In the genomic region with DNA sequence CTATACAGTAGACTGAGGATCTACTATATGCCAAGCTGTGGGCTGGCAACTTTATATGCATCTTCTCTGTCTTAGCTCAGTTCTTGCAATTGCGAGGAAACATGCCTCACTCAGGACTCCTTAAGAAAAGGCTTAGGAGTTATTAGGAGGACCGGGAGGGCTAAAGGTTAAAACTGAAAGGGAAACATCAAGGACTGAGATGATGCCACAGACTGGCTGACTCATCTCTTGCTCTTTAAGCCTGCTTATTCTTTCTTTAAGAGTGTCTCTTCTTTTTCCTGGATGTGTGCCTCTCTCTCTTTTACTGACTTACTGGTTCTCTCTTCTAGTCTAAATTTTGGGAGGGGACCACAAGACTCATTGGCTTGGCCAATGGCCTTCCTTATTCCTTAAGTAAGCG, we compare ENCODE assay signal across 1 cellular context.
TF ChIP-seq lines count a peak whose summit lies in the region.

No MANE protein-coding gene starts in this region.

TF ChIP-seq in endothelial cell of umbilical vein, 7 proteins besides CTCF, POLR2A, EP300 and RAD21:
- TF ChIP-seq MYC (IDR thresholded peaks at IDR 0.05; ENCODE audit: low read depth, low read length) (no peak), JUN (IDR thresholded peaks at IDR 0.05; ENCODE audit: borderline replicate concordance, insufficient read depth, insufficient read length, low read depth) (no peak), POLR2AphosphoS5 (IDR thresholded peaks at IDR 0.05; ENCODE audit: insufficient read depth, low read depth, low read length) (no peak), FOS (IDR thresholded peaks at IDR 0.05; ENCODE audit: borderline replicate concordance, insufficient read depth, low read length) (peak; percentile 53), GATA2 (IDR thresholded peaks at IDR 0.05; ENCODE audit: insufficient read depth, insufficient read length, low read depth, low read length) (no peak), EZH2 (IDR thresholded peaks at IDR 0.05; ENCODE audit: borderline replicate concordance, low read depth, low read length, severe bottlenecking) (no peak)
- TF ChIP-seq, protein P1, sequence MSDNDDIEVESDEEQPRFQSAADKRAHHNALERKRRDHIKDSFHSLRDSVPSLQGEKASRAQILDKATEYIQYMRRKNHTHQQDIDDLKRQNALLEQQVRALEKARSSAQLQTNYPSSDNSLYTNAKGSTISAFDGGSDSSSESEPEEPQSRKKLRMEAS (IDR thresholded peaks at IDR 0.05; ENCODE audit: insufficient read depth, insufficient read length), result no peak
